ENCODE assay signal across 27 cellular contexts in genomic region chr21:44749116-44749758, GRCh38. TPM values are rescaled to one million over a fixed set of nuclear protein-coding genes. Genes with fewer than 3 reads are reported as not detected.
A peak's percentile ranks its signal among the peaks of the same experiment; 100 is the strongest.
DNase-seq lines count a peak whose midpoint lies in the region; ATAC-seq and TF ChIP-seq lines count a peak whose summit lies in the region.
"Had no signal": no experiment of that assay in that cellular context is flagged by ENCODE, and none has a peak within 500 bp of the region (broad histone marks: within the 10 kb centered on the region; RNA-seq: fewer than 3 reads in every experiment).

No MANE protein-coding gene starts in this region.

- DNase-seq in chondrocyte (ENCODE audit: low spot score) (peak; percentile 75), posterior vena cava (ENCODE audit: low spot score) (peak; percentile 59), NCI-H524 treated with DMSO at 0.1 percent for 48 hours (lab: John Stamatoyannopoulos, UW) (no peak)
- DNase-seq: activated CD4-positive, CD25-positive, alpha-beta regulatory T cell treated with anti-CD3 and anti-CD28 coated beads, Interleukin-2, amount 50 U/mL, for 72 hours; activated CD8-positive, alpha-beta T cell treated with anti-CD3 and anti-CD28 coated beads, Interleukin-2, amount 10 ng/mL, durations not matched to agents 7 days and 5 days; activated gamma-delta T cell treated with Interleukin-2 at 50 U/mL for 16 hours; activated T-cell treated with anti-CD3 and anti-CD28 coated beads for 4 hours; colonic mucosa; effector CD4-positive, alpha-beta T cell; Karpas-422; NCI-H2081; NCI-H226; NCI-H69; PC-9; Right ventricle myocardium superior; sigmoid colon; stimulated activated CD4-positive, alpha-beta T cell treated with anti-CD3 and anti-CD28 coated beads, Interleukin-4, amount 100 ng/mL, for 24 hours; T-helper 2 cell had no signal

- intact Hi-C loops in posterior vena cava (cut with DNase I), result no loop called here

- H3K9me3 Mint-ChIP-seq in chondrocyte (ENCODE audit: low read depth), result no peaks in the 10 kb centered on the region

- H3K4me3 ChIP-seq in HUES48 (ENCODE audit: low read depth, low read length) (peak overlapping the region; percentile 61), iPS-20b (ENCODE audit: low read length) (peak overlapping the region; percentile 67), gastroesophageal sphincter (no peak overlapping the region)
- H3K4me3 ChIP-seq: BLaER1, cardiac muscle cell, colonic mucosa, PC-9, sigmoid colon, tibial nerve had no signal

- no peak for ATAC-seq in GM18858 (IDR thresholded peaks at IDR 0.05; ENCODE audit: unreplicated experiment)
- ATAC-seq in gastroesophageal sphincter, result no peak
- ATAC-seq: activated CD8-positive, alpha-beta T cell treated with anti-CD3 and anti-CD28 coated beads, Interleukin-2, amount 10 ng/mL, durations not matched to agents 7 days and 5 days had no signal

- H3K27ac Mint-ChIP-seq in chondrocyte (ENCODE audit: unreplicated experiment), result no peak overlapping the region
- H3K27ac Mint-ChIP-seq: activated CD8-positive, alpha-beta T cell treated with anti-CD3 and anti-CD28 coated beads, Interleukin-2, amount 10 ng/mL, durations not matched to agents 7 days and 5 days had no signal

- H3K4me3 Mint-ChIP-seq in chondrocyte (ENCODE audit: unreplicated experiment), result no peak overlapping the region
- H3K4me3 Mint-ChIP-seq: activated CD8-positive, alpha-beta T cell treated with anti-CD3 and anti-CD28 coated beads, Interleukin-2, amount 10 ng/mL, durations not matched to agents 7 days and 5 days had no signal

- H3K4me1 Mint-ChIP-seq in chondrocyte (ENCODE audit: low read depth), result peaks cover 7% of the 10 kb centered on the region

- H3K27me3 Mint-ChIP-seq in chondrocyte (ENCODE audit: low read depth), result peaks cover 30% of the 10 kb centered on the region

- H3K4me1 ChIP-seq in HUES48 (ENCODE audit: control insufficient read depth, insufficient read depth, low read length) (peaks cover 21% of the 10 kb centered on the region), iPS-20b (ENCODE audit: insufficient read depth, low read length) (peaks cover 14% of the 10 kb centered on the region; the same call in 1 of the 2 replicates), gastroesophageal sphincter (no peaks in the 10 kb centered on the region)
- H3K4me1 ChIP-seq: colonic mucosa, sigmoid colon, tibial nerve had no signal

- no peaks in the 10 kb centered on the region for H3K36me3 ChIP-seq in HUES48 (ENCODE audit: control insufficient read depth, insufficient read depth, low read length)
- H3K36me3 ChIP-seq in iPS-20b (ENCODE audit: insufficient read depth, low read depth, low read length), result no peaks in the 10 kb centered on the region
- no peaks in the 10 kb centered on the region for H3K36me3 ChIP-seq in gastroesophageal sphincter
- H3K36me3 ChIP-seq: BLaER1, cardiac muscle cell, colonic mucosa, sigmoid colon, tibial nerve had no signal

- H3K9ac ChIP-seq in HUES48 (ENCODE audit: low read depth, low read length) (no peak overlapping the region; the same call in 1 of the 2 replicates), iPS-20b (ENCODE audit: low read depth, low read length) (peak overlapping the region; percentile 74)
- H3K9ac ChIP-seq: BLaER1 had no signal

- H3K27ac ChIP-seq in HUES48 (ENCODE audit: low read depth, low read length) (peak overlapping the region; percentile 47), iPS-20b (ENCODE audit: low read length) (no peak overlapping the region), gastroesophageal sphincter (no peak overlapping the region)
- H3K27ac ChIP-seq: BLaER1, cardiac muscle cell, colonic mucosa, PC-9, sigmoid colon, tibial nerve had no signal

- H3K9me3 ChIP-seq in HUES48 (ENCODE audit: control insufficient read depth, insufficient read depth, low read length) (peaks cover 14% of the 10 kb centered on the region), iPS-20b (ENCODE audit: insufficient read depth, low read depth, low read length) (peaks cover 5% of the 10 kb centered on the region; the same call in 1 of the 2 replicates), gastroesophageal sphincter (peaks cover 0 to 5% (median 0%) of the 10 kb centered on the region in 3 donors)
- H3K9me3 ChIP-seq: colonic mucosa, sigmoid colon had no signal

- TF ChIP-seq CTCF in chondrocyte (IDR thresholded peaks at IDR 0.05) (no peak), gastroesophageal sphincter (IDR thresholded peaks at IDR 0.05) (no peak)

- TF ChIP-seq EP300 in gastroesophageal sphincter (IDR thresholded peaks at IDR 0.05), result no peak

- H3K36me3 Mint-ChIP-seq in chondrocyte (ENCODE audit: low read depth), result peaks cover 2% of the 10 kb centered on the region

- WGBS in gastroesophageal sphincter (ENCODE audit: low coverage in 1 of 2), 2 donors, result 70 to 72% methylated on average over 8 to 11 of the region's 26 CpGs

- H3K27me3 ChIP-seq in HUES48 (ENCODE audit: control insufficient read depth, insufficient read depth, low read length) (no peaks in the 10 kb centered on the region), iPS-20b (ENCODE audit: insufficient read depth, low read length) (peaks cover 9% of the 10 kb centered on the region; the same call in 1 of the 2 replicates), gastroesophageal sphincter (peaks cover 50% of the 10 kb centered on the region)
- H3K27me3 ChIP-seq: BLaER1, colonic mucosa had no signal

- no peak for TF ChIP-seq POLR2A in gastroesophageal sphincter (IDR thresholded peaks at IDR 0.05)

RNA-seq across cellular contexts. Expression of gene TSPEAR, which starts 37.9 kb away (rescaled TPM):
- total RNA-seq in chondrocyte, result 0.15 to 0.38 TPM in 2 of 3 replicates, not detected in the other
- total RNA-seq in posterior vena cava, result under 1 TPM; 0.14 to 0.48 TPM
- total RNA-seq in gastroesophageal sphincter, result not detected
- total RNA-seq: activated CD8-positive, alpha-beta T cell treated with anti-CD3 and anti-CD28 coated beads, Interleukin-2, amount 10 ng/mL, durations not matched to agents 7 days and 5 days; astrocyte; colonic mucosa; PC-9; pulmonary artery endothelial cell; sigmoid colon; tibial nerve had no signal

RNA-seq across cellular contexts. Expression of gene KRTAP10-12, which starts 52.3 kb away (rescaled TPM):
- total RNA-seq in chondrocyte (not detected in 3 replicates), posterior vena cava (not detected), gastroesophageal sphincter (not detected)
- total RNA-seq: activated CD8-positive, alpha-beta T cell treated with anti-CD3 and anti-CD28 coated beads, Interleukin-2, amount 10 ng/mL, durations not matched to agents 7 days and 5 days; astrocyte; cardiac muscle cell; colonic mucosa; PC-9; pulmonary artery endothelial cell; Right ventricle myocardium superior; sigmoid colon; tibial nerve had no signal

RNA-seq across cellular contexts. Expression of gene UBE2G2, which starts 52.4 kb away (rescaled TPM):
- 48.5 to 75.5 TPM (median 54.8 TPM) in 3 replicates for total RNA-seq in chondrocyte
- 10 to 100 TPM; 72.6 to 75.6 TPM for total RNA-seq in posterior vena cava
- total RNA-seq in gastroesophageal sphincter, result 10 to 100 TPM; 48.3 to 93.4 (median 83.9) TPM

Comparison
In these comparisons a context has a peak if more than half of its experiments do, and no peak if none do; other contexts are left out.
1. H3K4me3 ChIP-seq: peak in HUES48 (single experiment) and iPS-20b (single experiment); none in gastroesophageal sphincter (0 of 2).